Comparison of ENCODE assay signal across 8 cellular contexts in the genomic region with DNA sequence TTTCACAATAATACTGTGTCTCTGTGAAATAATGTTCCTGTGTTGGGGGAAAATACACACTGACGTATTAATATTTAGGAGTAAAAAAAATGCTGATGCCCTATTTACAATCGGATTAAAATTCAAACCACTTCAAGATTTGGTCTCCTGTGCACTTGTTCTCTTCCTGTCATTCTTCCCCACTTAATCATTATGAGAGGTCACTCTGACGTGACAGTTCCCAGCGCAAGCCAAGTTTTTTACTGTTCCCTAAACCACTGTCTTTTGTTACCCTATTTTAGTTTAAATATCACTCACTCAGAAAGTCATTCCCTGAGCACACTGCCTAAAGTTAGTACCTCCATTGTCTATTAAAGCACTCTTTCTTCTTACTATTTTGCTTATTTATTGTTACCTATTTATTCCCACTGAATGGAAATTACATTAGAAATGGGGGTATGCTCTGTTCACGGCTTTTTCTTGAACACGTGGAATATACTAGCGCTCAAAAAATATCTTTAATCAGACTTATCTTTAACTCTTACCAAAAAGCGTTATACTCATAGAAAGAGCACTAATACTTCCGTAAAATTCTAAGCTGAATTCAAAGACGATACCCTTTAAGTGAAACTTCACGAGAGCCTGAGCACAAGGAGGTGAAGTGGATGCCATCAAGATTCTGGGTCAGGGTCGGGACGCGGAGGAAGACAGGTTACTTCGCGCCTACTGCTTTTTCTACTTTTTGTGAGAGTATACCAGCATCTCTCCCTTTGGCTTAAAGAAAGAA. TPM values are rescaled to one million over a fixed set of nuclear protein-coding genes. Genes with fewer than 3 reads are reported as not detected.
A peak's percentile ranks its signal among the peaks of the same experiment; 100 is the strongest.
DNase-seq lines count a peak whose midpoint lies in the region; ATAC-seq and TF ChIP-seq lines count a peak whose summit lies in the region.

No MANE protein-coding gene starts in this region.

- peak overlapping the region; percentile 78 for H3K4me3 ChIP-seq in coronary artery
- H3K4me3 ChIP-seq in mesenchymal stem cell (ENCODE audit: insufficient read depth in 1 of 2, low read depth in 1 of 2, low read length in 2 of 2), result peak overlapping the region; percentile 50 to 95
- peak overlapping the region; percentile 57 to 64 for H3K4me3 ChIP-seq in aorta (ENCODE audit: low read length in 2 of 2)

- no peak overlapping the region for H3K14ac ChIP-seq in mesenchymal stem cell (ENCODE audit: low read length in 2 of 2)

- H3K9me3 ChIP-seq in mesenchymal stem cell (ENCODE audit: control insufficient read depth, low read length) (no peaks in the 10 kb centered on the region), aorta (ENCODE audit: control insufficient read depth, low read length) (no peaks in the 10 kb centered on the region)

- H3K18ac ChIP-seq in mesenchymal stem cell (ENCODE audit: low read depth in 1 of 2, low read length in 2 of 2), result no peak overlapping the region

- intact Hi-C loops in aorta (cut with DNase I), result loop anchor here in 1 of 2 donors (2.0 kb wide), 1 partner anchor 55 kb away; a partner anchor contains a TSS

- H2BK5ac ChIP-seq in mesenchymal stem cell (ENCODE audit: low read depth, low read length, poor library complexity, severe bottlenecking), result no peak overlapping the region

- H3K9ac ChIP-seq in mesenchymal stem cell (ENCODE audit: low read length), result peak overlapping the region; percentile 98

- no peak overlapping the region for H2BK120ac ChIP-seq in mesenchymal stem cell (ENCODE audit: low read depth, low read length)

- no peak overlapping the region for H3K4ac ChIP-seq in mesenchymal stem cell (ENCODE audit: low read depth in 1 of 2, low read length in 2 of 2)

- no peak overlapping the region for H4K91ac ChIP-seq in mesenchymal stem cell (ENCODE audit: low read length)

- H2AFZ ChIP-seq in mesenchymal stem cell (ENCODE audit: low read depth, low read length), result no peak overlapping the region

- no peaks in the 10 kb centered on the region for H3K79me1 ChIP-seq in mesenchymal stem cell (replicated peaks; ENCODE audit: low read length, poor library complexity, severe bottlenecking)

- no peaks in the 10 kb centered on the region for H3K27me3 ChIP-seq in mesenchymal stem cell (ENCODE audit: control insufficient read depth in 1 of 2, insufficient read depth in 1 of 2, low read length in 2 of 2)
- no peaks in the 10 kb centered on the region for H3K27me3 ChIP-seq in aorta (ENCODE audit: control insufficient read depth in 1 of 2, insufficient read depth in 2 of 2, low read length in 1 of 2)

- peak; percentile 33 for ATAC-seq in GM19452 (IDR thresholded peaks at IDR 0.05; ENCODE audit: unreplicated experiment)
- peak; percentile 37 for ATAC-seq in HG03460 (IDR thresholded peaks at IDR 0.05; ENCODE audit: unreplicated experiment)
- ATAC-seq in aorta (ENCODE audit: low FRiP score), result peak; percentile 48

- DNase-seq in DMS 273 treated with DMSO at 0.1 percent for 48 hours (lab: John Stamatoyannopoulos, UW) (peak; percentile 86), OCI-M2 (lab: John Stamatoyannopoulos, UW; ENCODE audit: unreplicated experiment) (peak; percentile 54), coronary artery (ENCODE audit: low spot score) (no peak), mesenchymal stem cell (no peak), aorta (no peak), HK-2 (ENCODE audit: unreplicated experiment) (no peak)

- no peak overlapping the region for H2AK5ac ChIP-seq in mesenchymal stem cell (ENCODE audit: low read length, severe bottlenecking)

- H3K27ac ChIP-seq in coronary artery, result peak overlapping the region; percentile 84 to 94
- peak overlapping the region; percentile 81 for H3K27ac ChIP-seq in mesenchymal stem cell (ENCODE audit: low read length, poor library complexity, severe bottlenecking)
- peak overlapping the region; percentile 73 to 77 for H3K27ac ChIP-seq in aorta (ENCODE audit: low read depth in 1 of 2, low read length in 2 of 2)

- no peak overlapping the region for H2BK12ac ChIP-seq in mesenchymal stem cell (ENCODE audit: low read length in 2 of 2)

- no peak overlapping the region for H3K23ac ChIP-seq in mesenchymal stem cell (ENCODE audit: low read length in 2 of 2)

- H3K4me2 ChIP-seq in mesenchymal stem cell (ENCODE audit: low read length, poor library complexity, severe bottlenecking), result peak overlapping the region; percentile 80

- no peak overlapping the region for H4K8ac ChIP-seq in mesenchymal stem cell (ENCODE audit: low read length)

- H3K36me3 ChIP-seq in mesenchymal stem cell (ENCODE audit: control insufficient read depth in 1 of 2, insufficient read depth in 2 of 2, low read depth in 1 of 2, low read length in 2 of 2) (peaks cover 3 to 5% of the 10 kb centered on the region in 2 experiments), aorta (ENCODE audit: control insufficient read depth in 1 of 2, insufficient read depth in 2 of 2, low read length in 1 of 2) (no peaks in the 10 kb centered on the region)

- H3K4me1 ChIP-seq in mesenchymal stem cell (ENCODE audit: control insufficient read depth, insufficient read depth, low read depth, low read length) (peaks cover 3% of the 10 kb centered on the region), aorta (ENCODE audit: control insufficient read depth in 1 of 2, insufficient read depth in 2 of 2, low read length in 2 of 2) (peaks cover 3 to 7% of the 10 kb centered on the region in 2 donors)

- under 1% methylated on average over 15 of the region's 16 CpGs for WGBS in mesenchymal stem cell
- WGBS in aorta, 2 donors, result 0% methylated on average over 16 of the region's 16 CpGs

- no peak for TF ChIP-seq CTCF in coronary artery (IDR thresholded peaks at IDR 0.05)

- H2BK15ac ChIP-seq in mesenchymal stem cell (ENCODE audit: low read depth, poor library complexity, severe bottlenecking), result no peak overlapping the region

RNA-seq across cellular contexts. Expression of a gene that starts 0.7 kb away (rescaled TPM):
- 363 TPM for polyA plus RNA-seq in mesenchymal stem cell (2013, experiment 1 of 2)
- 377 TPM for polyA plus RNA-seq in mesenchymal stem cell (2013, experiment 2 of 2)
- total RNA-seq in aorta, result 100 to 1,000 TPM; 125 to 136 TPM
- 100 to 1,000 TPM; 104 to 140 TPM for polyA plus RNA-seq in aorta

RNA-seq across cellular contexts. Expression of a gene that starts 44.0 kb away (rescaled TPM):
- polyA plus RNA-seq in mesenchymal stem cell (2013, experiment 1 of 2), result 57.3 TPM
- 63.5 TPM for polyA plus RNA-seq in mesenchymal stem cell (2013, experiment 2 of 2)
- 10 to 100 TPM; 66.9 to 73.0 TPM for total RNA-seq in aorta
- 10 to 100 TPM; 47.3 to 95.6 TPM for polyA plus RNA-seq in aorta

RNA-seq across cellular contexts. Expression of a gene that starts 54.4 kb away (rescaled TPM):
- 19.1 TPM for polyA plus RNA-seq in mesenchymal stem cell (2013, experiment 1 of 2)
- 17.8 TPM for polyA plus RNA-seq in mesenchymal stem cell (2013, experiment 2 of 2)
- total RNA-seq in aorta, result 10 to 100 TPM; 31.1 to 55.9 TPM
- 1 to 10 TPM; 7.8 to 9.0 TPM for polyA plus RNA-seq in aorta

Comparison
In these comparisons a context has a peak if more than half of its experiments do, and no peak if none do; other contexts are left out.
1. DNase-seq: peak in DMS 273 treated with DMSO at 0.1 percent for 48 hours (single experiment) and OCI-M2 (single experiment); none in coronary artery (single experiment), mesenchymal stem cell (single experiment), aorta (0 of 2) and HK-2 (single experiment).
2. Peak in every context shown above with its lines, with median percentiles within 50 percentile points of each other: ATAC-seq, H3K27ac ChIP-seq and H3K4me3 ChIP-seq.